Comparison of ENCODE assay signal across 20 cellular contexts in genomic region chr13:101092985-101093384, GRCh38.
"Had no signal": no experiment of that assay in that cellular context is flagged by ENCODE, and none has a peak within 500 bp of the region (broad histone marks: within the 10 kb centered on the region; RNA-seq: fewer than 3 reads in every experiment).

No MANE protein-coding gene starts in this region.

- H3K27me3 ChIP-seq: dorsolateral prefrontal cortex, hepatocyte, neural progenitor cell, sigmoid colon, vagina had no signal

- H2AFZ ChIP-seq: hepatocyte, neural progenitor cell had no signal

- FAIRE-seq: colon, TTC549 had no signal

- H3K4me1 ChIP-seq: left ventricle myocardium inferior, neural progenitor cell, sigmoid colon, vagina had no signal

- H3K79me2 ChIP-seq: hepatocyte had no signal

- ATAC-seq: effector memory CD8-positive, alpha-beta T cell; naive thymus-derived CD8-positive, alpha-beta T cell had no signal

- H3K4me3 ChIP-seq: dorsolateral prefrontal cortex, hepatocyte, left ventricle myocardium inferior, neural progenitor cell, sigmoid colon, thoracic aorta, vagina had no signal

- DNase-seq: activated CD4-positive, alpha-beta T cell treated with anti-CD3 and anti-CD28 coated beads, Interleukin-2, amount 50 U/mL, for 1 hour; activated CD4-positive, CD25-positive, alpha-beta regulatory T cell treated with anti-CD3 and anti-CD28 coated beads, Interleukin-2, amount 50 U/mL, for 72 hours; activated gamma-delta T cell treated with Interleukin-2 at 50 U/mL for 16 hours; activated T-cell treated with anti-CD3 and anti-CD28 coated beads, Interleukin-2, amount 50 U/mL, for 1 hour; aorta; caudate nucleus; dorsolateral prefrontal cortex; effector memory CD8-positive, alpha-beta T cell; left ventricle myocardium inferior; naive thymus-derived CD8-positive, alpha-beta T cell; sigmoid colon; stimulated activated CD4-positive, alpha-beta T cell treated with anti-CD3 and anti-CD28 coated beads, Interleukin-4, amount 100 ng/mL, for 1 hour; stimulated activated naive CD4-positive, alpha-beta T cell; WERI-Rb-1 had no signal

- H3K4me2 ChIP-seq: hepatocyte, neural progenitor cell had no signal

- H3K27ac ChIP-seq: dorsolateral prefrontal cortex, hepatocyte, left ventricle myocardium inferior, neural progenitor cell, sigmoid colon, thoracic aorta, vagina, WERI-Rb-1 had no signal

- H3K9me3 ChIP-seq: left ventricle myocardium inferior, thoracic aorta, vagina had no signal

- H3K9ac ChIP-seq: neural progenitor cell had no signal

- H3K36me3 ChIP-seq: left ventricle myocardium inferior, neural progenitor cell, sigmoid colon, thoracic aorta, vagina, WERI-Rb-1 had no signal
